ENCODE assay signal across 8 cellular contexts in the genomic region with DNA sequence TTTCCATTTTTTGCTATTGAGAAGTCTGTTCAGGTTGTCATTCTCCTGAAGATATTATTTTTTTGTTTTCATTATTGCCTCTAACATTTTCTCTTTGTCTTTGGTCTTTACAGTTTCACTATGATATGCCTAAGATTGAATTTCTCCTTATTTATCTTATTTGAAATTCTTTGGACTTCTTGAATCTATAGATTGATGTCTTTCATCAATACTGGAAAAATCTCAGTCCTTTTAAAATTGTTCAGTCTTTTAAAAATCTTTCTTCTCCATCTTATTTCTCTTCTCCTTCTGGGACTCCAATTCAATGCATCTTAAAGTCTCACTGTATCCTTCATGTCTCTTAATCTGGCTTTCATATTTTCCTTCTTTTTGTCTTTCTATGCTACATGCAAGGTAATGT.
"Had no signal": no experiment of that assay in that cellular context is flagged by ENCODE, and none has a peak within 500 bp of the region (broad histone marks: within the 10 kb centered on the region; RNA-seq: fewer than 3 reads in every experiment).

No MANE protein-coding gene starts in this region.

- H3K27ac ChIP-seq: GM23248 had no signal

- H3K36me3 ChIP-seq: HAP-1 had no signal

- DNase-seq: GOT3, H7, H9, HCEC 1CT, HFFc6 had no signal

- H3K4me3 ChIP-seq: GM23248, GM23338, HAP-1 had no signal

- H3K9me3 ChIP-seq: HAP-1 had no signal
